In genomic region chr1:26711777-26712176, GRCh38 we compare ENCODE assay signal across 20 cellular contexts.
"Had no signal": no experiment of that assay in that cellular context is flagged by ENCODE, and none has a peak within 500 bp of the region (broad histone marks: within the 10 kb centered on the region; RNA-seq: fewer than 3 reads in every experiment).

No MANE protein-coding gene starts in this region.

- H3K4me3 ChIP-seq: esophagus squamous epithelium, lung, psoas muscle, right lobe of liver, spleen, upper lobe of left lung had no signal

- DNase-seq: activated effector memory CD4-positive, alpha-beta T cell treated with Interleukin-2 at 50 U/mL for 16 hours; activated T-cell treated with anti-CD3 and anti-CD28 coated beads for 4 hours; anterior cingulate cortex; esophagus squamous epithelium; foreskin fibroblast; glutamatergic neuron; left colon; naive B cell; occipital lobe; psoas muscle; right lobe of liver; spleen; stimulated activated CD4-positive, alpha-beta T cell treated with anti-CD3 and anti-CD28 coated beads, Interleukin-1b, Interleukin-23, amount 100 ng/mL, for 48 hours; stimulated activated naive CD4-positive, alpha-beta T cell; substantia nigra; SW 1271; T-helper 9 cell; upper lobe of left lung had no signal

- H3K36me3 ChIP-seq: right lobe of liver had no signal

- H3K9me3 Mint-ChIP-seq: naive B cell had no signal

- H3K27me3 Mint-ChIP-seq: activated naive CD8-positive, alpha-beta T cell; naive B cell had no signal

- ATAC-seq: left colon, psoas muscle, right lobe of liver had no signal

- H3K27me3 ChIP-seq: esophagus squamous epithelium, right lobe of liver, spleen, upper lobe of left lung had no signal

- H3K9me3 ChIP-seq: esophagus squamous epithelium, psoas muscle, right lobe of liver, spleen, upper lobe of left lung had no signal

- H3K36me3 Mint-ChIP-seq: naive B cell had no signal

- H3K27ac ChIP-seq: esophagus squamous epithelium, psoas muscle, right lobe of liver had no signal
